In genomic region chr2:218570850-218571249, GRCh38 we compare ENCODE assay signal across 8 cellular contexts. TPM values are rescaled to one million over a fixed set of nuclear protein-coding genes. Genes with fewer than 3 reads are reported as not detected.
DNase-seq lines count a peak whose midpoint lies in the region; ATAC-seq, FAIRE-seq and TF ChIP-seq lines count a peak whose summit lies in the region.
"Had no signal": no experiment of that assay in that cellular context is flagged by ENCODE, and none has a peak within 500 bp of the region (broad histone marks: within the 10 kb centered on the region; RNA-seq: fewer than 3 reads in every experiment).

No MANE protein-coding gene starts in this region.

- peak; percentile 15 for DNase-seq in GM12865 (ENCODE audit: low read depth)
- no peak for DNase-seq in OCI-LY7 (ENCODE audit: low spot score)
- no peak for DNase-seq in effector memory CD4-positive, alpha-beta T cell
- no peak for DNase-seq in psoas muscle
- DNase-seq in frontal cortex (ENCODE audit: low spot score in 2 of 2): no peak
- DNase-seq in activated effector memory CD4-positive, alpha-beta T cell treated with Interleukin-2 at 50 U/mL for 16 hours: no peak

- TF ChIP-seq CTCF in GM12865 (IDR thresholded peaks at IDR 0.05; ENCODE audit: insufficient read depth, low read depth, low read length, missing control alignments) (no peak), OCI-LY7 (conservative IDR thresholded peaks at IDR 0.05; ENCODE audit: low read length) (no peak), psoas muscle (IDR thresholded peaks at IDR 0.05) (no peak)

- no peak for FAIRE-seq in frontal cortex (lab: Jason Lieb, UNC)
- FAIRE-seq: TTC549 had no signal

- no peak overlapping the region for H2AFZ ChIP-seq in OCI-LY7 (ENCODE audit: low read length)

- H3K9me2 ChIP-seq in OCI-LY7 (ENCODE audit: insufficient read depth, low read length): no peaks in the 10 kb centered on the region

- H3K4me3 ChIP-seq in GM12865 (ENCODE audit: low read depth, low read length) (peak overlapping the region; percentile 97), OCI-LY7 (ENCODE audit: low read depth, low read length, poor library complexity, severe bottlenecking) (peak overlapping the region; percentile 93), psoas muscle (peak overlapping the region; percentile 76)
- no peak overlapping the region for H3K4me3 ChIP-seq in effector memory CD4-positive, alpha-beta T cell (ENCODE audit: insufficient read depth, low read depth, low read length, poor library complexity, severe bottlenecking)

- CTCF ChIA-PET in OCI-LY7 (lab: Charles Lee; ENCODE audit: unreplicated experiment): interaction anchor here (0.5 kb wide), 1 partner anchor 162 kb away, joined by 3 read pairs; no protein-coding TSS in a partner anchor

- POLR2A ChIA-PET in OCI-LY7 (lab: Charles Lee): interaction anchor here (1.1 to 1.6 kb wide), 4 partner anchors 10 to 27 kb away, joined by 3 to 4 read pairs (median 4); no protein-coding TSS in a partner anchor

- BruUV-seq in OCI-LY7 (replicated peaks; lab: Mats Ljungman, UMichigan): no TSS peak

- H3K36me3 ChIP-seq in OCI-LY7 (ENCODE audit: insufficient read depth, low read length) (peaks cover 71% of the 10 kb centered on the region), psoas muscle (ENCODE audit: insufficient read depth in 1 of 2, low read depth in 1 of 2) (peaks cover 0 to 33% of the 10 kb centered on the region in 2 donors)
- peaks cover 15% of the 10 kb centered on the region for H3K36me3 ChIP-seq in effector memory CD4-positive, alpha-beta T cell (ENCODE audit: control insufficient read depth, insufficient read depth, low read length)

- no peak overlapping the region for H3K27ac ChIP-seq in OCI-LY7 (ENCODE audit: low read depth, low read length, poor library complexity, severe bottlenecking)
- peak overlapping the region; percentile 99 for H3K27ac ChIP-seq in effector memory CD4-positive, alpha-beta T cell (ENCODE audit: insufficient read depth, low read length, poor library complexity, severe bottlenecking)
- peak overlapping the region; percentile 92 for H3K27ac ChIP-seq in psoas muscle

- H3K4me2 ChIP-seq in OCI-LY7 (ENCODE audit: low read length): peak overlapping the region; percentile 82

- ATAC-seq in psoas muscle (peak in 3 of 4 donors; percentile 24 to 31 (median 25)), GM19463 (IDR thresholded peaks at IDR 0.05; ENCODE audit: unreplicated experiment) (no peak)

- H3K9me3 ChIP-seq in OCI-LY7 (ENCODE audit: low read length) (no peaks in the 10 kb centered on the region), psoas muscle (no peaks in the 10 kb centered on the region)
- H3K9me3 ChIP-seq in effector memory CD4-positive, alpha-beta T cell (ENCODE audit: control insufficient read depth, low read length): no peaks in the 10 kb centered on the region

- intact Hi-C loops in OCI-LY7 (cut with micrococcal nuclease; ENCODE audit: unreplicated experiment) (no loop called here), psoas muscle (cut with DNase I) (loop anchor here in 1 of 2 donors (5.0 kb wide), 1 partner anchor 36 kb away; the partner anchor contains the start of gene PLCD4)

- H3K27me3 ChIP-seq in effector memory CD4-positive, alpha-beta T cell (replicated peaks; ENCODE audit: control insufficient read depth, insufficient read depth, low read length, poor library complexity, severe bottlenecking): no peaks in the 10 kb centered on the region
- no peaks in the 10 kb centered on the region for H3K27me3 ChIP-seq in psoas muscle (ENCODE audit: insufficient read depth in 3 of 3, low read length in 2 of 3)

- peaks cover 30% of the 10 kb centered on the region for H3K4me1 ChIP-seq in OCI-LY7 (ENCODE audit: insufficient read depth, low read length, poor library complexity, severe bottlenecking)
- H3K4me1 ChIP-seq in effector memory CD4-positive, alpha-beta T cell (ENCODE audit: control insufficient read depth, insufficient read depth, low read length, poor library complexity, severe bottlenecking): peaks cover 33% of the 10 kb centered on the region
- peaks cover 48% of the 10 kb centered on the region for H3K4me1 ChIP-seq in psoas muscle

- peaks cover 31% of the 10 kb centered on the region for H4K20me1 ChIP-seq in OCI-LY7 (ENCODE audit: insufficient read depth, low read length)

- WGBS in psoas muscle, 3 donors: 7 to 9% (median 9%) methylated on average over 6 of the region's 6 CpGs

- H3K79me2 ChIP-seq in OCI-LY7 (ENCODE audit: insufficient read depth, low read depth, low read length): peaks cover 94% of the 10 kb centered on the region

RNA-seq across cellular contexts. Expression of gene CNOT9, which starts 2.2 kb away (rescaled TPM):
- 67.8 and 71.6 TPM in 2 replicates for total RNA-seq in OCI-LY7 (2014; rRNA removed; shearing (Covaris generic))
- total RNA-seq in OCI-LY7 (2022) (92.2 and 94.2 TPM in 2 replicates), psoas muscle (10 to 100 TPM; 15.9 to 22.9 (median 17.2) TPM), frontal cortex (47.3 TPM)
- polyA plus RNA-seq in psoas muscle: 10 to 100 TPM; 12.3 to 20.6 (median 20.1) TPM

RNA-seq across cellular contexts. Expression of gene USP37, which starts 2.7 kb away (rescaled TPM):
- 23.3 and 31.4 TPM in 2 replicates for total RNA-seq in OCI-LY7 (2014; rRNA removed; shearing (Covaris generic))
- 32.4 and 33.0 TPM in 2 replicates for total RNA-seq in OCI-LY7 (2022)
- 10 to 100 TPM in 1 of 4 donors, 1 to 10 TPM in 3; 5.9 to 10.0 (median 7.2) TPM for total RNA-seq in psoas muscle
- 1 to 10 TPM; 2.1 to 6.3 (median 3.4) TPM for polyA plus RNA-seq in psoas muscle
- total RNA-seq in frontal cortex: 34.6 TPM

RNA-seq across cellular contexts. Expression of gene PLCD4, which starts 36.8 kb away (rescaled TPM):
- 0.25 and 1.2 TPM in 2 replicates for total RNA-seq in OCI-LY7 (2014; rRNA removed; shearing (Covaris generic))
- 0.48 TPM in 1 of 2 replicates, not detected in the other for total RNA-seq in OCI-LY7 (2022)
- total RNA-seq in psoas muscle: 10 to 100 TPM; 20.3 to 85.2 (median 43.0) TPM
- 10 to 100 TPM in 2 of 3 donors, 1 to 10 TPM in 1; 1.4 to 39.7 (median 15.9) TPM for polyA plus RNA-seq in psoas muscle
- total RNA-seq in frontal cortex: 1.2 TPM
